Comparison of ENCODE assay signal across 16 cellular contexts in genomic region chrX:154549766-154550165, GRCh38. TPM values are rescaled to one million over a fixed set of nuclear protein-coding genes. Genes with fewer than 3 reads are reported as not detected.
DNase-seq lines count a peak whose midpoint lies in the region; ATAC-seq, FAIRE-seq and TF ChIP-seq lines count a peak whose summit lies in the region.
"Had no signal": no experiment of that assay in that cellular context is flagged by ENCODE, and none has a peak within 500 bp of the region (broad histone marks: within the 10 kb centered on the region; RNA-seq: fewer than 3 reads in every experiment).

No MANE protein-coding gene starts in this region.

- H3K4me1 Mint-ChIP-seq in T-helper 1 cell treated with Interleukin-12 subunit alpha and Interleukin-12 subunit beta and Interleukin-4 antibody, amounts not matched to agents 30 μg/mL and 1 μg/mL, for 36 hours (ENCODE audit: low read depth), result peaks cover 28% of the 10 kb centered on the region
- H3K4me1 Mint-ChIP-seq in neural crest cell, result peaks cover 14% of the 10 kb centered on the region

- peak overlapping the region; percentile 31 for H3K27ac Mint-ChIP-seq in T-helper 1 cell treated with Interleukin-12 subunit alpha and Interleukin-12 subunit beta and Interleukin-4 antibody, amounts not matched to agents 30 μg/mL and 1 μg/mL, for 36 hours
- H3K27ac Mint-ChIP-seq in neural crest cell (ENCODE audit: unreplicated experiment), result no peak overlapping the region

- peaks cover 14% of the 10 kb centered on the region for H3K4me1 ChIP-seq in PC-9 (replicated peaks; ENCODE audit: insufficient read depth)

- BruUV-seq in PC-9 (replicated peaks; lab: Mats Ljungman, UMichigan), result no TSS peak

- POLR2A ChIA-PET in PC-9 (lab: Charles Lee; ENCODE audit: unreplicated experiment), result no interaction called here

- H3K36me3 Mint-ChIP-seq in T-helper 1 cell treated with Interleukin-12 subunit alpha and Interleukin-12 subunit beta and Interleukin-4 antibody, amounts not matched to agents 30 μg/mL and 1 μg/mL, for 36 hours (ENCODE audit: low read depth), result peaks cover 21% of the 10 kb centered on the region
- peaks cover 8% of the 10 kb centered on the region for H3K36me3 Mint-ChIP-seq in neural crest cell (ENCODE audit: low read depth)

- peaks cover 65% of the 10 kb centered on the region for H3K79me2 ChIP-seq in PC-9 (ENCODE audit: low read depth)

- H3K27ac ChIP-seq in PC-9, result no peak overlapping the region
- H3K27ac ChIP-seq: 22Rv1, hepatocyte had no signal

- no peak for TF ChIP-seq CTCF in PC-9 (conservative IDR thresholded peaks at IDR 0.05)
- TF ChIP-seq CTCF in bronchial epithelial cell (IDR thresholded peaks at IDR 0.05; ENCODE audit: insufficient read depth, low read length, severe bottlenecking), result no peak
- TF ChIP-seq CTCF in neural crest cell (conservative IDR thresholded peaks at IDR 0.05), result no peak

- H3K4me2 ChIP-seq in PC-9, result peak overlapping the region; percentile 87
- H3K4me2 ChIP-seq: hepatocyte had no signal

- H3K9me3 Mint-ChIP-seq in T-helper 1 cell treated with Interleukin-12 subunit alpha and Interleukin-12 subunit beta and Interleukin-4 antibody, amounts not matched to agents 30 μg/mL and 1 μg/mL, for 36 hours, result no peaks in the 10 kb centered on the region
- no peaks in the 10 kb centered on the region for H3K9me3 Mint-ChIP-seq in neural crest cell

- no peaks in the 10 kb centered on the region for H3K9me3 ChIP-seq in PC-9 (ENCODE audit: insufficient read depth, low read depth)

- H3K4me3 Mint-ChIP-seq in T-helper 1 cell treated with Interleukin-12 subunit alpha and Interleukin-12 subunit beta and Interleukin-4 antibody, amounts not matched to agents 30 μg/mL and 1 μg/mL, for 36 hours, result peak overlapping the region; percentile 56
- peak overlapping the region; percentile 73 for H3K4me3 Mint-ChIP-seq in neural crest cell

- intact Hi-C loops in PC-9 (cut with micrococcal nuclease; ENCODE audit: unreplicated experiment) (no loop called here), cardiac septum (cut with DNase I) (no loop called here)

- peaks cover 12% of the 10 kb centered on the region; the same call in 1 of the 2 replicates for H4K20me1 ChIP-seq in PC-9 (ENCODE audit: insufficient read depth)

- H3K9me2 ChIP-seq in PC-9 (ENCODE audit: insufficient read depth), result no peaks in the 10 kb centered on the region

- DNase-seq in T-helper 1 cell (no peak), PC-9 (no peak), bronchial epithelial cell (ENCODE audit: low read depth) (peak; percentile 81), neural crest cell (ENCODE audit: low read depth, low spot score) (no peak), cardiac septum (ENCODE audit: low spot score) (no peak), COR-L47 (lab: John Stamatoyannopoulos, UW) (no peak)
- DNase-seq: GOT3, mesendoderm, NCI-H1092, NCI-H446 had no signal

- H3K36me3 ChIP-seq in PC-9 (ENCODE audit: low read depth) (peaks cover 15% of the 10 kb centered on the region), bronchial epithelial cell (ENCODE audit: control insufficient read depth, insufficient read depth, low read length) (peaks cover 12% of the 10 kb centered on the region)

- H3K27me3 ChIP-seq in PC-9 (ENCODE audit: insufficient read depth, low read depth) (no peaks in the 10 kb centered on the region), bronchial epithelial cell (ENCODE audit: control insufficient read depth, insufficient read depth, low read length) (no peaks in the 10 kb centered on the region)
- H3K27me3 ChIP-seq: hepatocyte had no signal

- CTCF ChIA-PET in PC-9 (lab: Charles Lee), result no interaction called here

- no peak for ATAC-seq in HG03342 (IDR thresholded peaks at IDR 0.05; ENCODE audit: unreplicated experiment)

- no peaks in the 10 kb centered on the region for H3K27me3 Mint-ChIP-seq in T-helper 1 cell treated with Interleukin-12 subunit alpha and Interleukin-12 subunit beta and Interleukin-4 antibody, amounts not matched to agents 30 μg/mL and 1 μg/mL, for 36 hours (ENCODE audit: low read depth)
- no peaks in the 10 kb centered on the region for H3K27me3 Mint-ChIP-seq in neural crest cell (ENCODE audit: low read depth)

- no peak overlapping the region for H2AFZ ChIP-seq in PC-9
- H2AFZ ChIP-seq: hepatocyte had no signal

- FAIRE-seq in bronchial epithelial cell (lab: Jason Lieb, UNC), result no peak
- FAIRE-seq: GM12892 had no signal

- H3K4me3 ChIP-seq in PC-9 (no peak overlapping the region; the same call in 1 of the 2 replicates), bronchial epithelial cell (ENCODE audit: low read depth, low read length) (no peak overlapping the region)
- H3K4me3 ChIP-seq: hepatocyte had no signal

- peaks cover 29% of the 10 kb centered on the region for H3F3A ChIP-seq in PC-9 (ENCODE audit: insufficient read depth, low read depth)

RNA-seq across cellular contexts. Expression of gene IKBKG, which starts 2.3 kb away (rescaled TPM):
- 68.3 and 69.4 TPM in 2 replicates for total RNA-seq in PC-9 (2021)
- total RNA-seq in bronchial epithelial cell, result 8.4 and 10.3 TPM in 2 replicates
- total RNA-seq in neural crest cell, result 20.3 and 21.3 TPM in 2 replicates
- 18.9 TPM for total RNA-seq in cardiac septum

RNA-seq across cellular contexts. Expression of gene G6PD, which starts 3.1 kb away (rescaled TPM):
- 987 and 1,283 TPM in 2 replicates for total RNA-seq in PC-9 (2021)
- 17.4 and 20.0 TPM in 2 replicates for total RNA-seq in bronchial epithelial cell
- total RNA-seq in neural crest cell, result 84.4 and 93.9 TPM in 2 replicates
- total RNA-seq in cardiac septum, result 14.6 TPM

RNA-seq across cellular contexts. Expression of gene FAM3A, which starts 33.7 kb away (rescaled TPM):
- 60.3 and 69.3 TPM in 2 replicates for total RNA-seq in PC-9 (2021)
- total RNA-seq in bronchial epithelial cell, result 33.2 and 36.6 TPM in 2 replicates
- 25.8 and 29.9 TPM in 2 replicates for total RNA-seq in neural crest cell
- total RNA-seq in cardiac septum, result 53.1 TPM

RNA-seq across cellular contexts. Expression of gene CTAG1A, which starts 35.2 kb away (rescaled TPM):
- total RNA-seq in PC-9 (2021), result not detected in 2 replicates
- not detected in 2 replicates for total RNA-seq in bronchial epithelial cell
- not detected in 2 replicates for total RNA-seq in neural crest cell
- not detected for total RNA-seq in cardiac septum
- total RNA-seq: hepatocyte, temporal lobe had no signal

RNA-seq across cellular contexts. Expression of gene SLC10A3, which starts 59.3 kb away (rescaled TPM):
- total RNA-seq in PC-9 (2021), result 38.3 and 54.9 TPM in 2 replicates
- total RNA-seq in bronchial epithelial cell, result 7.4 and 13.4 TPM in 2 replicates
- 7.8 TPM in 2 replicates for total RNA-seq in neural crest cell
- 13.8 TPM for total RNA-seq in cardiac septum

Comparison
In these comparisons a context has a peak if more than half of its experiments do, and no peak if none do; other contexts are left out.
1. RNA of gene G6PD, which starts 3.1 kb away (total RNA-seq): 987 to 1,283 TPM in PC-9; 84.4 to 93.9 TPM in neural crest cell, 17.4 to 20.0 TPM in bronchial epithelial cell and 14.6 TPM in cardiac septum (single experiment); every median in the first group is over 10 times any median in the second.